Comparison of ENCODE assay signal across 18 cellular contexts in genomic region chr3:172177046-172177445, GRCh38.
DNase-seq lines count a peak whose midpoint lies in the region; ATAC-seq and TF ChIP-seq lines count a peak whose summit lies in the region.
"Had no signal": no experiment of that assay in that cellular context is flagged by ENCODE, and none has a peak within 500 bp of the region (broad histone marks: within the 10 kb centered on the region; RNA-seq: fewer than 3 reads in every experiment).

No MANE protein-coding gene starts in this region.

- peaks cover 11% of the 10 kb centered on the region for H3K36me3 Mint-ChIP-seq in dendritic cell treated with granulocyte-macrophage colony-stimulating factor and Interleukin-4, amounts not matched to agents 40 ng/mL and 50 ng/mL, for 4 days (ENCODE audit: low read depth)
- no peaks in the 10 kb centered on the region for H3K36me3 Mint-ChIP-seq in natural killer cell
- no peaks in the 10 kb centered on the region for H3K36me3 Mint-ChIP-seq in activated naive CD4-positive, alpha-beta T cell treated with anti-CD3 and anti-CD28 coated beads, Interleukin-2, amount 50 U/mL, for 72 hours

- peaks cover 93% of the 10 kb centered on the region for H3K79me2 ChIP-seq in ACC112 (ENCODE audit: control insufficient read depth, insufficient read depth, low read length, unreplicated experiment)

- intact Hi-C loops in dendritic cell treated with granulocyte-macrophage colony-stimulating factor and Interleukin-4, amounts not matched to agents 40 ng/mL and 50 ng/mL, for 4 days (cut with micrococcal nuclease): no loop called here
- intact Hi-C loops in natural killer cell (cut with micrococcal nuclease): no loop called here

- no peaks in the 10 kb centered on the region for H3K9me3 Mint-ChIP-seq in dendritic cell treated with granulocyte-macrophage colony-stimulating factor and Interleukin-4, amounts not matched to agents 40 ng/mL and 50 ng/mL, for 4 days
- H3K9me3 Mint-ChIP-seq in natural killer cell: no peaks in the 10 kb centered on the region
- H3K9me3 Mint-ChIP-seq in activated naive CD4-positive, alpha-beta T cell treated with anti-CD3 and anti-CD28 coated beads, Interleukin-2, amount 50 U/mL, for 72 hours: peaks cover 0 to 4% of the 10 kb centered on the region in 2 donors

- no peak for TF ChIP-seq CTCF in natural killer cell (IDR thresholded peaks at IDR 0.05)

- peak overlapping the region; percentile 32 for H3K27ac ChIP-seq in ACC112 (ENCODE audit: low read depth, low read length)
- H3K27ac ChIP-seq: foreskin keratinocyte, psoas muscle had no signal

- H3K4me1 ChIP-seq in ACC112 (ENCODE audit: control insufficient read depth, insufficient read depth, low read length, unreplicated experiment): peaks cover 87% of the 10 kb centered on the region

- H3K27me3 Mint-ChIP-seq in dendritic cell treated with granulocyte-macrophage colony-stimulating factor and Interleukin-4, amounts not matched to agents 40 ng/mL and 50 ng/mL, for 4 days: no peaks in the 10 kb centered on the region
- no peaks in the 10 kb centered on the region for H3K27me3 Mint-ChIP-seq in natural killer cell (ENCODE audit: low read depth in 2 of 2)

- ATAC-seq in natural killer cell (no peak), GM21529 (IDR thresholded peaks at IDR 0.05; ENCODE audit: unreplicated experiment) (no peak)
- ATAC-seq in activated naive CD4-positive, alpha-beta T cell treated with anti-CD3 and anti-CD28 coated beads, Interleukin-2, amount 50 U/mL, for 72 hours: no peak
- ATAC-seq: body of pancreas, foreskin keratinocyte, left lobe of liver, psoas muscle had no signal

- H3K4me3 Mint-ChIP-seq in dendritic cell treated with granulocyte-macrophage colony-stimulating factor and Interleukin-4, amounts not matched to agents 40 ng/mL and 50 ng/mL, for 4 days: no peak overlapping the region
- no peak overlapping the region for H3K4me3 Mint-ChIP-seq in natural killer cell

- H2AFZ ChIP-seq in ACC112 (ENCODE audit: low read length, unreplicated experiment): no peak overlapping the region

- H3K4me1 Mint-ChIP-seq in dendritic cell treated with granulocyte-macrophage colony-stimulating factor and Interleukin-4, amounts not matched to agents 40 ng/mL and 50 ng/mL, for 4 days (ENCODE audit: low read depth): peaks cover 71% of the 10 kb centered on the region
- H3K4me1 Mint-ChIP-seq in natural killer cell: peaks cover 73% of the 10 kb centered on the region in 2 donors

- peaks cover 9% of the 10 kb centered on the region for H3K36me3 ChIP-seq in ACC112 (ENCODE audit: insufficient read depth, low read length)

- H3K27ac Mint-ChIP-seq in dendritic cell treated with granulocyte-macrophage colony-stimulating factor and Interleukin-4, amounts not matched to agents 40 ng/mL and 50 ng/mL, for 4 days: peak overlapping the region; percentile 66
- peak overlapping the region; percentile 77 to 84 for H3K27ac Mint-ChIP-seq in natural killer cell
- no peak overlapping the region for H3K27ac Mint-ChIP-seq in activated naive CD4-positive, alpha-beta T cell treated with anti-CD3 and anti-CD28 coated beads, Interleukin-2, amount 50 U/mL, for 72 hours

- no peaks in the 10 kb centered on the region for H3K27me3 ChIP-seq in ACC112 (ENCODE audit: insufficient read depth, low read length)
- H3K27me3 ChIP-seq: body of pancreas, foreskin keratinocyte had no signal

- H3K4me3 ChIP-seq in ACC112 (ENCODE audit: low read depth, low read length): no peak overlapping the region
- H3K4me3 ChIP-seq: body of pancreas, psoas muscle had no signal

- peak; percentile 26 for DNase-seq in LHCN-M2 (ENCODE audit: low read depth)
- DNase-seq in natural killer cell: no peak
- no peak for DNase-seq in activated naive CD4-positive, alpha-beta T cell treated with anti-CD3 and anti-CD28 coated beads, Interleukin-2, amount 50 U/mL, for 72 hours (ENCODE audit: low spot score in 2 of 2)
- no peak for DNase-seq in activated effector memory CD4-positive, alpha-beta T cell treated with anti-CD3 and anti-CD28 coated beads, Interleukin-2, amount 50 U/mL, for 16 hours
- DNase-seq in stimulated activated CD4-positive, alpha-beta T cell treated with anti-CD3 and anti-CD28 coated beads, Interleukin-2, amount 100 ng/mL, for 24 hours: no peak
- DNase-seq: activated CD8-positive, alpha-beta memory T cell treated with anti-CD3 and anti-CD28 coated beads, Interleukin-2, amount 50 U/mL, for 48 hours; body of pancreas; foreskin keratinocyte; GDM1; NCI-H524 treated with DMSO at 0.1 percent for 48 hours; OCI-M1; psoas muscle; stimulated activated CD4-positive, alpha-beta T cell treated with anti-CD3 and anti-CD28 coated beads, Interleukin-15, amount 100 ng/mL, for 24 hours; T1000 had no signal

Comparison
In these comparisons a context has a peak if more than half of its experiments do, and no peak if none do; other contexts are left out.
1. H3K27ac Mint-ChIP-seq: peak in dendritic cell treated with granulocyte-macrophage colony-stimulating factor and Interleukin-4, amounts not matched to agents 40 ng/mL and 50 ng/mL, for 4 days (single experiment) and natural killer cell (2 of 2); none in activated naive CD4-positive, alpha-beta T cell treated with anti-CD3 and anti-CD28 coated beads, Interleukin-2, amount 50 U/mL, for 72 hours (0 of 2).